21 cellular contexts compared by ENCODE assay signal in the genomic region with DNA sequence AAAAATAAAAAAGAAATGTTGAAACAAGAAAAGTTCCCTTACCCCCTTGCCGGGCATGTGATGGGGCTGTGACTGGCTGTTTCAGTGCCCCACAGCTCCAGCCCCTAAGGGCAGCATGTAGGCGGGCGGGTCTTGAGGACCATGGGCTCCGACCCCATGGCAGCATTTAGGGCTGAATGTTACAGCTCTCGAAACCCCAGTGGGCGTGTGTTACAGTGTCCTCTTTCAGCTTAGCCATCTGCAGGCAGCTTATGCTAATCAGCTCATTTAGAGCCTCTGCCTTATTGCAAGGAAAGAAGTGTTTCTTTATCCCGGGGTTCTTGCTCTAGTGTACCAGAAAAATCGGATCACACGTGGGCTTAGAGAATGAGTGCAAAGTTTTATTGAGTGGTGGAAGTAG.
"Had no signal": no experiment of that assay in that cellular context is flagged by ENCODE, and none has a peak within 500 bp of the region (broad histone marks: within the 10 kb centered on the region; RNA-seq: fewer than 3 reads in every experiment).

No MANE protein-coding gene starts in this region.

- H3K27me3 ChIP-seq: foreskin keratinocyte, left lung, stomach, suprapubic skin, tibial nerve had no signal

- DNase-seq: activated CD4-positive, alpha-beta T cell treated with anti-CD3 and anti-CD28 coated beads for 1 hour; activated gamma-delta T cell treated with Interleukin-2 at 50 U/mL for 16 hours; activated T-cell treated with anti-CD3 and anti-CD28 coated beads, Interleukin-2, amount 50 U/mL, for 1 hour; aorta; dermis blood vessel endothelial cell; effector CD8-positive, alpha-beta T cell; foreskin keratinocyte; immature natural killer cell; mammary epithelial cell; naive thymus-derived CD8-positive, alpha-beta T cell; small intestine; stomach had no signal

- H3K4me1 ChIP-seq: foreskin keratinocyte, left lung, stomach, suprapubic skin, tibial nerve had no signal

- H3K4me1 Mint-ChIP-seq: mesothelial cell of epicardium; naive thymus-derived CD8-positive, alpha-beta T cell; stimulated activated memory B cell treated with anti-CD40 and anti-IgM and Interleukin-4, amounts not matched to agents 10 μg/mL and 1 μg/mL and 100 μg/mL, for 72 hours had no signal

- H3K36me3 ChIP-seq: left lung, stomach, suprapubic skin, tibial nerve had no signal

- H3K27ac ChIP-seq: foreskin keratinocyte, left lung, stomach, suprapubic skin, tibial nerve, VCaP had no signal

- H3K36me3 Mint-ChIP-seq: activated naive CD4-positive, alpha-beta T cell treated with anti-CD3 and anti-CD28 coated beads, Interleukin-2, amount 50 U/mL, for 24 hours; brain; immature natural killer cell; mesothelial cell of epicardium; naive thymus-derived CD8-positive, alpha-beta T cell; stimulated activated memory B cell treated with anti-CD40 and anti-IgM and Interleukin-4, amounts not matched to agents 10 μg/mL and 1 μg/mL and 100 μg/mL, for 72 hours had no signal

- H3K27me3 Mint-ChIP-seq: activated naive CD4-positive, alpha-beta T cell treated with anti-CD3 and anti-CD28 coated beads, Interleukin-2, amount 50 U/mL, for 24 hours; stimulated activated memory B cell treated with anti-CD40 and anti-IgM and Interleukin-4, amounts not matched to agents 10 μg/mL and 1 μg/mL and 100 μg/mL, for 72 hours had no signal

- ATAC-seq: foreskin keratinocyte; left lung; naive thymus-derived CD8-positive, alpha-beta T cell; sciatic nerve; stimulated activated memory B cell treated with anti-CD40 and anti-IgM and Interleukin-4, amounts not matched to agents 10 μg/mL and 1 μg/mL and 100 μg/mL, for 72 hours had no signal

- H3K27ac Mint-ChIP-seq: activated naive CD4-positive, alpha-beta T cell treated with anti-CD3 and anti-CD28 coated beads, Interleukin-2, amount 50 U/mL, for 24 hours; brain; immature natural killer cell; mesothelial cell of epicardium; naive thymus-derived CD8-positive, alpha-beta T cell; stimulated activated memory B cell treated with anti-CD40 and anti-IgM and Interleukin-4, amounts not matched to agents 10 μg/mL and 1 μg/mL and 100 μg/mL, for 72 hours had no signal

- H3K4me3 ChIP-seq: left lung, stomach, suprapubic skin, tibial nerve had no signal

- H3K9me3 ChIP-seq: stomach, suprapubic skin, tibial nerve had no signal

- H3K4me3 Mint-ChIP-seq: activated naive CD4-positive, alpha-beta T cell treated with anti-CD3 and anti-CD28 coated beads, Interleukin-2, amount 50 U/mL, for 24 hours; brain; immature natural killer cell; mesothelial cell of epicardium; naive thymus-derived CD8-positive, alpha-beta T cell; stimulated activated memory B cell treated with anti-CD40 and anti-IgM and Interleukin-4, amounts not matched to agents 10 μg/mL and 1 μg/mL and 100 μg/mL, for 72 hours had no signal
